25 cellular contexts compared by ENCODE assay signal in the genomic region with DNA sequence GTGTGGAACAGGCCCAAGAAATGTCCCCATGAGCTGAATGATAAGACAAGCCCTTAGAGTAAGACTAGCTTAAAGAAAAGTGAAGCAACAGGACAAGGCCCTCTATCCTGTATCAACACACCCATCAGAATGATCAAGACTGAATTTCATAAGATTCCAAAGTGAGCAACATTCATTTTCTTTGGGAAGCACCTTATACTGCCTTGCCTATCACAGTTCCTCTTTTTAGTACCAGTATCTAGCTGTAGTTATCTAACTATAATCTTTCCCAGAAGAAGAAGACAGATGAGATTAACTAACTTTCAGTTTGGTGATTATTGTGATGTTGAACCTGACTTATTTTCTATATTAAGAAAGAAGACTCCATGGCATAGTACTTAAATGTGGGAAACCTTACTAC.
"Had no signal": no experiment of that assay in that cellular context is flagged by ENCODE, and none has a peak within 500 bp of the region (broad histone marks: within the 10 kb centered on the region; RNA-seq: fewer than 3 reads in every experiment).

No MANE protein-coding gene starts in this region.

- ATAC-seq: Panc1, PC-3, T-cell had no signal

- DNase-seq: Karpas-422, KG1, MG63, MV-4-11, NCI-H1048, NCI-H1105, NCI-H1417 treated with DMSO at 0.1 percent for 48 hours, NCI-H146, NCI-H1694 treated with DMSO at 0.1 percent for 48 hours, NCI-H1930, NCI-H2081, NCI-H2107, NCI-H2227 treated with DMSO at 0.1 percent for 48 hours, NCI-H524, NCI-H526 treated with DMSO at 0.1 percent for 48 hours, NCI-H774, PC-3, SHP77, SK-N-SH, SW 1271, T-cell had no signal

- H3K36me3 ChIP-seq: MG63 had no signal

- H3K9me3 ChIP-seq: MG63, SK-N-SH had no signal

- FAIRE-seq: HTR-8/SVneo had no signal

- H3K27ac ChIP-seq: HL-60, RWPE1 had no signal

- H3K4me3 ChIP-seq: MG63 had no signal

- H3K27me3 ChIP-seq: MG63 had no signal

- H3K4me2 ChIP-seq: SK-N-SH had no signal

- H3K9ac ChIP-seq: SK-N-SH had no signal
